7 cellular contexts compared by ENCODE assay signal in the genomic region with DNA sequence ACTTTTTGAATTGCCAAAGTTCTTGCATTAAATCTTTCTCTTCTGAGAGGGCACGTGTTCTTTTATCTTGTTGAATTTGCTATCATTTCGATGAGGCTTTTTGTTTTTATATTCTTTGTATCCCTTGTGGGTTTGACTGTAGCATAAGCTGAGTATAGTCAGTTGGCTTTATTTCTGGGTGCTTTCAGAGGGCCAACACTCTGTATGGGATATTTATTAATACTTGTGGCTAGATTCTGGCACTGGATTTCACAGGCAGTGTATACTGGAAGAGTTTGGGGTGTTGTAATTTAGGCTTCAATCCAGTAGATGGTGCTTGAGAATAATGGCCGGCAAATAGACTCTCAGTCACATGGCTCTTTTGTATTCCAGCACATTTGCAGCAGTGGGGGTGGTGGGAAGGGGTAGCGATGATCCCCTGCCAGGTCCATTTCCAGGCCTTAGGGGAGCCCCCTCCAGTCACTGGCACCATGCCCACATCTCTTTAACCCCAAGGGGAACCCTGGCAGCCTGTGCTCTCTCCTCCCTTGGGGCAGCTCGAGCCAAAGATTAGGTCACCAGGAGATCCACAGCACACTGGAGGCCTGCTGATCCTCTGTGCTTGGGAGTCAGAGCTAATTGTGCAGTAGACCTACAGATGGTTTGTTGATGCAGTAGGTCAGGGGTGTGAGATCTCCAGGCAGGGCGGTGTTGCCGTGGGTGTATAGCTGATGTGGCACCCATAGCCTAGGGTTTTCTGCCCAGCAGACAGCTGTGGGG.
DNase-seq lines count a peak whose midpoint lies in the region; ATAC-seq and TF ChIP-seq lines count a peak whose summit lies in the region.

No MANE protein-coding gene starts in this region.

- H3K4ac ChIP-seq in mesendoderm (ENCODE audit: low read depth, low read length) = no peak overlapping the region

- H3K27me3 ChIP-seq in GM23338 (ENCODE audit: insufficient read depth) (no peaks in the 10 kb centered on the region), mesendoderm (ENCODE audit: insufficient read depth, low read length, poor library complexity) (no peaks in the 10 kb centered on the region)

- H3K27me3 Mint-ChIP-seq in GM23338 (ENCODE audit: insufficient read depth, low read depth, poor library complexity) = peaks cover 6% of the 10 kb centered on the region

- H2BK5ac ChIP-seq in mesendoderm (ENCODE audit: low read length) = no peak overlapping the region

- H3K9me2 ChIP-seq in GM23338 (ENCODE audit: insufficient read depth) = no peaks in the 10 kb centered on the region; the same call in 1 of the 2 replicates

- WGBS in mesendoderm (ENCODE audit: extremely low coverage, insufficient coverage, low lambda C conversion rate) = no CpG with 5 or more reads among the region's 7 CpGs

- H2BK15ac ChIP-seq in mesendoderm (replicated peaks; ENCODE audit: low read depth) = no peak overlapping the region

- H3K4me3 ChIP-seq in GM23338 (no peak overlapping the region), mesendoderm (ENCODE audit: low read length) (no peak overlapping the region)

- peaks cover 13% of the 10 kb centered on the region; the same call in 2 of the 3 replicates for H3K4me1 Mint-ChIP-seq in GM23338

- H2AFZ ChIP-seq in GM23338 = peak overlapping the region; percentile 99

- H3K79me1 ChIP-seq in mesendoderm (ENCODE audit: low read length) = no peaks in the 10 kb centered on the region

- no peaks in the 10 kb centered on the region for H3F3A ChIP-seq in GM23338 (replicated peaks; ENCODE audit: low read depth)

- H3K4me2 ChIP-seq in GM23338 (no peak overlapping the region), mesendoderm (ENCODE audit: low read length) (no peak overlapping the region)

- no peak overlapping the region for H2AK5ac ChIP-seq in mesendoderm (ENCODE audit: low read length)

- DNase-seq in GM23338 (ENCODE audit: low spot score) (peak; percentile 68), NCI-H82 treated with DMSO at 0.1 percent for 48 hours (lab: John Stamatoyannopoulos, UW; ENCODE audit: unreplicated experiment) (peak; percentile 65), mesendoderm (peak; percentile 74)
- DNase-seq in activated CD4-positive, alpha-beta T cell treated with anti-CD3 and anti-CD28 coated beads for 4 hours = no peak
- DNase-seq in NK-92 treated with Interleukin-12 subunit alpha and Interleukin-12 subunit beta, amount 100 ng/mL, for 24 hours (lab: John Stamatoyannopoulos, UW) = no peak

- peak overlapping the region; percentile 72 for H4K5ac ChIP-seq in mesendoderm (ENCODE audit: low read length)

- peaks cover 9% of the 10 kb centered on the region for H3K9me3 Mint-ChIP-seq in GM23338

- no peak overlapping the region for H4K8ac ChIP-seq in mesendoderm (ENCODE audit: low read depth, low read length)

- H3K4me1 ChIP-seq in GM23338 (ENCODE audit: insufficient read depth) (peaks cover 13% of the 10 kb centered on the region; the same call in 1 of the 2 replicates), mesendoderm (ENCODE audit: control insufficient read depth, low read depth, low read length) (no peaks in the 10 kb centered on the region)

- no peaks in the 10 kb centered on the region for H4K20me1 ChIP-seq in GM23338 (replicated peaks; ENCODE audit: insufficient read depth)

- no peak overlapping the region for H3K4me3 Mint-ChIP-seq in GM23338

- no peak overlapping the region for H3K23ac ChIP-seq in mesendoderm (ENCODE audit: low read length)

- no peak overlapping the region for H2BK120ac ChIP-seq in mesendoderm (ENCODE audit: low read depth, low read length)

- H3K79me2 ChIP-seq in GM23338 (replicated peaks; ENCODE audit: insufficient read depth) (no peaks in the 10 kb centered on the region), mesendoderm (ENCODE audit: control insufficient read depth, insufficient read depth, low read length) (no peaks in the 10 kb centered on the region)

- ATAC-seq in GM23338 (peak; percentile 94), HG02798 (IDR thresholded peaks at IDR 0.05; ENCODE audit: poor library complexity, unreplicated experiment) (no peak)

- H3K27ac ChIP-seq in GM23338 (ENCODE audit: low read depth) (no peak overlapping the region), cingulate gyrus (ENCODE audit: low read depth, low read length) (peak overlapping the region; percentile 29), mesendoderm (ENCODE audit: low read depth, low read length) (no peak overlapping the region)

- H3K56ac ChIP-seq in mesendoderm (ENCODE audit: low read length) = peak overlapping the region; percentile 76

- H3K36me3 ChIP-seq in GM23338 (ENCODE audit: insufficient read depth) (no peaks in the 10 kb centered on the region), mesendoderm (ENCODE audit: control insufficient read depth, insufficient read depth, low read length) (no peaks in the 10 kb centered on the region)

- peak overlapping the region; percentile 17 for H3K9ac ChIP-seq in mesendoderm (ENCODE audit: low read length)

- no peaks in the 10 kb centered on the region for H3K36me3 Mint-ChIP-seq in GM23338 (ENCODE audit: low read depth)

- TF ChIP-seq CTCF in GM23338 (conservative IDR thresholded peaks at IDR 0.05; ENCODE audit: low read depth in 2 of 2) = peak; percentile 52 to 54

- H3K27ac Mint-ChIP-seq in GM23338 = no peak overlapping the region

- H3K18ac ChIP-seq in mesendoderm (ENCODE audit: low read length) = no peak overlapping the region

TF ChIP-seq in GM23338, 12 proteins besides CTCF, POLR2A, EP300 and RAD21 (continues in another document):
- no peak for TF ChIP-seq NANOG (IDR thresholded peaks at IDR 0.05; ENCODE audit: borderline replicate concordance)
- TF ChIP-seq CREB1 (CRISPR knock-in tag; IDR thresholded peaks at IDR 0.05; ENCODE audit: low read depth) = no peak
- TF ChIP-seq, protein P1, sequence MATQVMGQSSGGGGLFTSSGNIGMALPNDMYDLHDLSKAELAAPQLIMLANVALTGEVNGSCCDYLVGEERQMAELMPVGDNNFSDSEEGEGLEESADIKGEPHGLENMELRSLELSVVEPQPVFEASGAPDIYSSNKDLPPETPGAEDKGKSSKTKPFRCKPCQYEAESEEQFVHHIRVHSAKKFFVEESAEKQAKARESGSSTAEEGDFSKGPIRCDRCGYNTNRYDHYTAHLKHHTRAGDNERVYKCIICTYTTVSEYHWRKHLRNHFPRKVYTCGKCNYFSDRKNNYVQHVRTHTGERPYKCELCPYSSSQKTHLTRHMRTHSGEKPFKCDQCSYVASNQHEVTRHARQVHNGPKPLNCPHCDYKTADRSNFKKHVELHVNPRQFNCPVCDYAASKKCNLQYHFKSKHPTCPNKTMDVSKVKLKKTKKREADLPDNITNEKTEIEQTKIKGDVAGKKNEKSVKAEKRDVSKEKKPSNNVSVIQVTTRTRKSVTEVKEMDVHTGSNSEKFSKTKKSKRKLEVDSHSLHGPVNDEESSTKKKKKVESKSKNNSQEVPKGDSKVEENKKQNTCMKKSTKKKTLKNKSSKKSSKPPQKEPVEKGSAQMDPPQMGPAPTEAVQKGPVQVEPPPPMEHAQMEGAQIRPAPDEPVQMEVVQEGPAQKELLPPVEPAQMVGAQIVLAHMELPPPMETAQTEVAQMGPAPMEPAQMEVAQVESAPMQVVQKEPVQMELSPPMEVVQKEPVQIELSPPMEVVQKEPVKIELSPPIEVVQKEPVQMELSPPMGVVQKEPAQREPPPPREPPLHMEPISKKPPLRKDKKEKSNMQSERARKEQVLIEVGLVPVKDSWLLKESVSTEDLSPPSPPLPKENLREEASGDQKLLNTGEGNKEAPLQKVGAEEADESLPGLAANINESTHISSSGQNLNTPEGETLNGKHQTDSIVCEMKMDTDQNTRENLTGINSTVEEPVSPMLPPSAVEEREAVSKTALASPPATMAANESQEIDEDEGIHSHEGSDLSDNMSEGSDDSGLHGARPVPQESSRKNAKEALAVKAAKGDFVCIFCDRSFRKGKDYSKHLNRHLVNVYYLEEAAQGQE (IDR thresholded peaks at IDR 0.05; ENCODE audit: unreplicated experiment) = no peak
- no peak for TF ChIP-seq JUNB (IDR thresholded peaks at IDR 0.05; ENCODE audit: unreplicated experiment)
- no peak for TF ChIP-seq ZNF331 (CRISPR knock-in tag; IDR thresholded peaks at IDR 0.05; ENCODE audit: low read depth)
- no peak for TF ChIP-seq POLR2AphosphoS5 (IDR thresholded peaks at IDR 0.05; ENCODE audit: low read depth)
- TF ChIP-seq ZNF114 (CRISPR knock-in tag; IDR thresholded peaks at IDR 0.05) = no peak
- TF ChIP-seq EZH2 (IDR thresholded peaks at IDR 0.05; ENCODE audit: low read depth, unreplicated experiment) = no peak
- TF ChIP-seq EZH2phosphoT487 (IDR thresholded peaks at IDR 0.05; ENCODE audit: unreplicated experiment) = no peak
- TF ChIP-seq STAT1 (IDR thresholded peaks at IDR 0.05; ENCODE audit: unreplicated experiment) = no peak
- TF ChIP-seq, protein P2, sequence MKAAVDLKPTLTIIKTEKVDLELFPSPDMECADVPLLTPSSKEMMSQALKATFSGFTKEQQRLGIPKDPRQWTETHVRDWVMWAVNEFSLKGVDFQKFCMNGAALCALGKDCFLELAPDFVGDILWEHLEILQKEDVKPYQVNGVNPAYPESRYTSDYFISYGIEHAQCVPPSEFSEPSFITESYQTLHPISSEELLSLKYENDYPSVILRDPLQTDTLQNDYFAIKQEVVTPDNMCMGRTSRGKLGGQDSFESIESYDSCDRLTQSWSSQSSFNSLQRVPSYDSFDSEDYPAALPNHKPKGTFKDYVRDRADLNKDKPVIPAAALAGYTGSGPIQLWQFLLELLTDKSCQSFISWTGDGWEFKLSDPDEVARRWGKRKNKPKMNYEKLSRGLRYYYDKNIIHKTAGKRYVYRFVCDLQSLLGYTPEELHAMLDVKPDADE (IDR thresholded peaks at IDR 0.05) = no peak

Comparison
In these comparisons a context has a peak if more than half of its experiments do, and no peak if none do; other contexts are left out.
1. DNase-seq: peak in GM23338 (single experiment), NCI-H82 treated with DMSO at 0.1 percent for 48 hours (single experiment) and mesendoderm (single experiment); none in activated CD4-positive, alpha-beta T cell treated with anti-CD3 and anti-CD28 coated beads for 4 hours (0 of 2) and NK-92 treated with Interleukin-12 subunit alpha and Interleukin-12 subunit beta, amount 100 ng/mL, for 24 hours (single experiment).